In genomic region chr10:122526892-122527291, GRCh38 we compare ENCODE assay signal across 1 cellular context.
TF ChIP-seq lines count a peak whose summit lies in the region.

No MANE protein-coding gene starts in this region.

TF ChIP-seq in HepG2, 621 proteins besides CTCF, POLR2A, EP300 and RAD21:
- TF ChIP-seq HNF4A (CRISPR knock-in tag; IDR thresholded peaks at IDR 0.05) (peak; percentile 39), HNF4G (IDR thresholded peaks at IDR 0.05; ENCODE audit: borderline replicate concordance, low read depth, low read length) (peak; percentile 61), HNF4G (CRISPR knock-in tag; IDR thresholded peaks at IDR 0.05; ENCODE audit: borderline replicate concordance, low read depth) (no peak), ZNF281 (CRISPR knock-in tag; IDR thresholded peaks at IDR 0.05; ENCODE audit: borderline replicate concordance) (peak; percentile 72), TEAD2 (CRISPR knock-in tag; IDR thresholded peaks at IDR 0.05) (no peak), MEIS1 (CRISPR knock-in tag; IDR thresholded peaks at IDR 0.05; ENCODE audit: borderline replicate concordance) (no peak)
